In genomic region chr9:92747459-92748232, GRCh38 we compare ENCODE assay signal across 12 cellular contexts. TPM values are rescaled to one million over a fixed set of nuclear protein-coding genes. Genes with fewer than 3 reads are reported as not detected.
DNase-seq lines count a peak whose midpoint lies in the region; ATAC-seq, FAIRE-seq and TF ChIP-seq lines count a peak whose summit lies in the region.
"Had no signal": no experiment of that assay in that cellular context is flagged by ENCODE, and none has a peak within 500 bp of the region (broad histone marks: within the 10 kb centered on the region; RNA-seq: fewer than 3 reads in every experiment).

No MANE protein-coding gene starts in this region.

- H3K36me3 Mint-ChIP-seq in GM23338 (ENCODE audit: low read depth): peaks cover 10% of the 10 kb centered on the region

- H3K36me3 ChIP-seq in GM23338 (ENCODE audit: insufficient read depth) (no peaks in the 10 kb centered on the region), SJCRH30 (0 out of 2 replicates have a peak, but pooled peaks cover 2% of the 10 kb centered on the region), spleen (no peaks in the 10 kb centered on the region)

- H3K4me1 Mint-ChIP-seq in GM23338: peaks cover 48% of the 10 kb centered on the region

- H3K27me3 ChIP-seq in GM23338 (ENCODE audit: insufficient read depth): no peaks in the 10 kb centered on the region
- H3K27me3 ChIP-seq in SJCRH30: no peaks in the 10 kb centered on the region
- no peaks in the 10 kb centered on the region for H3K27me3 ChIP-seq in spleen (replicated peaks in 1 of 7)

- no peak overlapping the region for H3K27ac ChIP-seq in GM23338 (ENCODE audit: low read depth)
- H3K27ac ChIP-seq in SJCRH30: peak overlapping the region; percentile 82
- H3K27ac ChIP-seq in spleen: peak overlapping the region in 6 of 8 donors; percentile 13 to 72 (median 46)

- ATAC-seq in GM23338 (no peak), left ventricle myocardium superior (peak; percentile 27)
- ATAC-seq: stimulated activated naive B cell treated with anti-CD40 and anti-IgM and Interleukin-4, amounts not matched to agents 10 μg/mL and 1 μg/mL and 100 μg/mL, for 72 hours had no signal

- peaks cover 20% of the 10 kb centered on the region for H3K27me3 Mint-ChIP-seq in GM23338 (ENCODE audit: insufficient read depth, low read depth, poor library complexity)
- H3K27me3 Mint-ChIP-seq: stimulated activated naive B cell treated with anti-CD40 and anti-IgM and Interleukin-4, amounts not matched to agents 10 μg/mL and 1 μg/mL and 100 μg/mL, for 72 hours had no signal

- FAIRE-seq in GM12892 (lab: Jason Lieb, UNC): no peak

- H4K20me1 ChIP-seq in GM23338 (replicated peaks; ENCODE audit: insufficient read depth): peaks cover 24% of the 10 kb centered on the region

- WGBS in spleen, 5 donors: 43 to 69% (median 55%) methylated on average over 7 to 9 of the region's 9 CpGs

- intact Hi-C loops in left ventricle myocardium superior (cut with micrococcal nuclease): no loop called here
- intact Hi-C loops in spleen (cut with DNase I; ENCODE audit: low total_unique reads): no loop called here

- H2AFZ ChIP-seq in GM23338: no peak overlapping the region

- H3K4me2 ChIP-seq in GM23338: no peak overlapping the region

- H3K27ac Mint-ChIP-seq in GM23338: peak overlapping the region; percentile 50

- H3K4me3 ChIP-seq in GM23338 (no peak overlapping the region), SJCRH30 (no peak overlapping the region), spleen (no peak overlapping the region)

- no peak overlapping the region for H3K4me3 Mint-ChIP-seq in GM23338
- H3K4me3 Mint-ChIP-seq: stimulated activated naive B cell treated with anti-CD40 and anti-IgM and Interleukin-4, amounts not matched to agents 10 μg/mL and 1 μg/mL and 100 μg/mL, for 72 hours had no signal

- no peak for TF ChIP-seq POLR2A in spleen (IDR thresholded peaks at IDR 0.05)
- no peak for TF ChIP-seq POLR2A in GM12892 (IDR thresholded peaks at IDR 0.05; ENCODE audit: low read depth, low read length)

- TF ChIP-seq CTCF in GM23338 (conservative IDR thresholded peaks at IDR 0.05; ENCODE audit: low read depth in 2 of 2) (no peak), spleen (IDR thresholded peaks at IDR 0.05 in 8 of 11, conservative IDR thresholded peaks at IDR 0.05 in 3 of 11) (no peak)

- no peaks in the 10 kb centered on the region for H3K9me3 Mint-ChIP-seq in GM23338

- no peaks in the 10 kb centered on the region for H3F3A ChIP-seq in GM23338 (replicated peaks; ENCODE audit: low read depth)

- no peaks in the 10 kb centered on the region for H3K9me2 ChIP-seq in GM23338 (ENCODE audit: insufficient read depth)

- DNase-seq in GM23338 (ENCODE audit: low spot score) (no peak), SJCRH30 (peak; percentile 33 to 51), left ventricle myocardium superior (no peak), spleen (peak; percentile 62), ureter (ENCODE audit: low spot score) (no peak), SHP77 (lab: John Stamatoyannopoulos, UW) (no peak), GM12892 (ENCODE audit: insufficient read length) (no peak)
- DNase-seq: activated T-cell treated with anti-CD3 and anti-CD28 coated beads, Interleukin-2, amount 50 U/mL, for 48 hours; GF-D8; midbrain; NCI-H1105; stimulated activated naive B cell treated with anti-CD40 and anti-IgM and Interleukin-4, amounts not matched to agents 10 μg/mL and 1 μg/mL and 100 μg/mL, for 72 hours had no signal

- peaks cover 95% of the 10 kb centered on the region for H3K79me2 ChIP-seq in GM23338 (replicated peaks; ENCODE audit: insufficient read depth)

- H3K9me3 ChIP-seq in SJCRH30 (replicated peaks): no peaks in the 10 kb centered on the region
- no peaks in the 10 kb centered on the region for H3K9me3 ChIP-seq in spleen

- H3K4me1 ChIP-seq in GM23338 (ENCODE audit: insufficient read depth) (peaks cover 4% of the 10 kb centered on the region), SJCRH30 (peaks cover 59% of the 10 kb centered on the region), spleen (peaks cover 18 to 99% (median 88%) of the 10 kb centered on the region in 6 donors)

TF ChIP-seq in GM23338, 12 proteins besides CTCF, POLR2A, EP300 and RAD21:
- TF ChIP-seq JUNB (IDR thresholded peaks at IDR 0.05; ENCODE audit: unreplicated experiment) (no peak), NANOG (IDR thresholded peaks at IDR 0.05; ENCODE audit: borderline replicate concordance) (no peak)

RNA-seq across cellular contexts. Expression of gene BICD2, which starts 17.0 kb away (rescaled TPM):
- 34.3 and 38.1 TPM in 2 replicates for total RNA-seq in GM23338 (2014; rRNA removed; shearing (Covaris generic))
- polyA plus RNA-seq in GM23338 (2016; fragmentation: Nextera tagmentation; extraction: Ambion mirVana): 8.7 and 9.6 TPM in 2 replicates
- total RNA-seq in SJCRH30 (2014; rRNA removed; shearing (Covaris generic)): 64.6 and 65.1 TPM in 2 replicates
- 39.2 TPM for total RNA-seq in left ventricle myocardium superior
- 10 to 100 TPM; 30.6 to 55.7 (median 36.8) TPM for total RNA-seq in spleen
- 10 to 100 TPM in 2 of 3 donors, 1 to 10 TPM in 1; 9.4 to 12.0 (median 11.7) TPM for polyA plus RNA-seq in spleen
- total RNA-seq in ureter: 28.5 TPM
- polyA plus RNA-seq in GM12892 (2012; ENCODE audit: missing spikeins): 9.5 TPM

Comparison
In these comparisons a context has a peak if more than half of its experiments do, and no peak if none do; other contexts are left out.
1. DNase-seq: peak in SJCRH30 (2 of 2) and spleen (single experiment); none in GM23338 (single experiment), left ventricle myocardium superior (single experiment), ureter (single experiment), SHP77 (0 of 2) and GM12892 (single experiment).